ENCODE assay signal across 1 cellular context in genomic region chr12:124709722-124710656, GRCh38.
TF ChIP-seq lines count a peak whose summit lies in the region.

No MANE protein-coding gene starts in this region.

TF ChIP-seq in HepG2, 621 proteins besides CTCF, POLR2A, EP300 and RAD21 (continued from another document):
- no peak for TF ChIP-seq AHDC1 (CRISPR knock-in tag; IDR thresholded peaks at IDR 0.05; ENCODE audit: borderline replicate concordance)
- TF ChIP-seq SKIL (CRISPR knock-in tag; IDR thresholded peaks at IDR 0.05; ENCODE audit: borderline replicate concordance) = no peak
- TF ChIP-seq ZFX (CRISPR knock-in tag; IDR thresholded peaks at IDR 0.05; ENCODE audit: low read depth) = no peak
- no peak for TF ChIP-seq ZNF687 (CRISPR knock-in tag; IDR thresholded peaks at IDR 0.05)
- TF ChIP-seq HNF4A (CRISPR knock-in tag; IDR thresholded peaks at IDR 0.05) = no peak
- TF ChIP-seq CENPX (CRISPR knock-in tag; IDR thresholded peaks at IDR 0.05) = no peak
- no peak for TF ChIP-seq RCOR2 (CRISPR knock-in tag; IDR thresholded peaks at IDR 0.05)
- no peak for TF ChIP-seq KDM4B (CRISPR knock-in tag; IDR thresholded peaks at IDR 0.05)
- TF ChIP-seq ZXDC (CRISPR knock-in tag; IDR thresholded peaks at IDR 0.05) = no peak
